1 cellular context compared by ENCODE assay signal in the genomic region with DNA sequence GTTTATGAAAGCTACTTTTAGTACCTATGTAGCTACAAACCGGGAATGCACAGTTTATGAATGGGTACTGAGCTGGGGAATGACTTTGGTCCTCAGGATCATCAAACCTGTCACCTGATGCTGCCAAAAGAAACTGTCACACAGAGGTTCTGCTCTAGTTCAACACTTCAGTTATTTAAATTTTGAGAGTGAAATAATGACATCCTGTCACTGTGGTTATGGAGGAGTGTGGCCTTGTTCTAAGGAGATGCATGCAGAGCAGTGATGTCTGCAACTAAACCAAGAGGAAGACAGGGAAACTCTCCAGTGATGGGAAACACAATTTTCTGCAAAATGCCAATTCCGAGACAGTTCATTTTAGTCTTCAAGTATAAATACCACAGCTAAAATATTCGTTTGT.
A peak's percentile ranks its signal among the peaks of the same experiment; 100 is the strongest.
TF ChIP-seq lines count a peak whose summit lies in the region.

No MANE protein-coding gene starts in this region.

TF ChIP-seq in GM12878, 131 proteins besides CTCF, POLR2A, EP300 and RAD21 (continued from another document):
- TF ChIP-seq SKIL (IDR thresholded peaks at IDR 0.05; ENCODE audit: low read depth, poor library complexity, severe bottlenecking) (no peak), CBX3 (IDR thresholded peaks at IDR 0.05; ENCODE audit: borderline replicate concordance, low read depth) (no peak), BCL11A (IDR thresholded peaks at IDR 0.05; ENCODE audit: low read depth, low read length) (no peak), ZZZ3 (IDR thresholded peaks at IDR 0.05; ENCODE audit: control insufficient read depth, insufficient read length, low read depth) (no peak), RUNX3 (IDR thresholded peaks at IDR 0.05; ENCODE audit: low read length) (peak; percentile 76), NFYA (IDR thresholded peaks at IDR 0.05; ENCODE audit: borderline replicate concordance, low read depth, low read length) (no peak), PKNOX1 (IDR thresholded peaks at IDR 0.05) (peak; percentile 53; the same call in 1 of the 2 replicates), TCF3 (IDR thresholded peaks at IDR 0.05; ENCODE audit: borderline replicate concordance, insufficient read depth, low read depth, low read length) (no peak), EGR1 (IDR thresholded peaks at IDR 0.05; ENCODE audit: borderline replicate concordance in 1 of 2, low read depth in 2 of 2, low read length in 2 of 2) (no peak), NFIC (IDR thresholded peaks at IDR 0.05; ENCODE audit: low read depth, low read length) (no peak), GABPA (IDR thresholded peaks at IDR 0.05; ENCODE audit: low read depth) (no peak), JUND (IDR thresholded peaks at IDR 0.05; ENCODE audit: low read depth, low read length) (no peak), SP1 (IDR thresholded peaks at IDR 0.05; ENCODE audit: low read depth, low read length) (no peak), SIN3A (IDR thresholded peaks at IDR 0.05; ENCODE audit: low read depth, low read length) (no peak), IKZF2 (IDR thresholded peaks at IDR 0.05) (peak in 1 of 2 experiments; percentile 19; a peak in 1 of 4 replicates)
- TF ChIP-seq, protein P1, sequence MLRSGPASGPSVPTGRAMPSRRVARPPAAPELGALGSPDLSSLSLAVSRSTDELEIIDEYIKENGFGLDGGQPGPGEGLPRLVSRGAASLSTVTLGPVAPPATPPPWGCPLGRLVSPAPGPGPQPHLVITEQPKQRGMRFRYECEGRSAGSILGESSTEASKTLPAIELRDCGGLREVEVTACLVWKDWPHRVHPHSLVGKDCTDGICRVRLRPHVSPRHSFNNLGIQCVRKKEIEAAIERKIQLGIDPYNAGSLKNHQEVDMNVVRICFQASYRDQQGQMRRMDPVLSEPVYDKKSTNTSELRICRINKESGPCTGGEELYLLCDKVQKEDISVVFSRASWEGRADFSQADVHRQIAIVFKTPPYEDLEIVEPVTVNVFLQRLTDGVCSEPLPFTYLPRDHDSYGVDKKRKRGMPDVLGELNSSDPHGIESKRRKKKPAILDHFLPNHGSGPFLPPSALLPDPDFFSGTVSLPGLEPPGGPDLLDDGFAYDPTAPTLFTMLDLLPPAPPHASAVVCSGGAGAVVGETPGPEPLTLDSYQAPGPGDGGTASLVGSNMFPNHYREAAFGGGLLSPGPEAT (IDR thresholded peaks at IDR 0.05; ENCODE audit: low read depth): no peak
- TF ChIP-seq, protein P2, sequence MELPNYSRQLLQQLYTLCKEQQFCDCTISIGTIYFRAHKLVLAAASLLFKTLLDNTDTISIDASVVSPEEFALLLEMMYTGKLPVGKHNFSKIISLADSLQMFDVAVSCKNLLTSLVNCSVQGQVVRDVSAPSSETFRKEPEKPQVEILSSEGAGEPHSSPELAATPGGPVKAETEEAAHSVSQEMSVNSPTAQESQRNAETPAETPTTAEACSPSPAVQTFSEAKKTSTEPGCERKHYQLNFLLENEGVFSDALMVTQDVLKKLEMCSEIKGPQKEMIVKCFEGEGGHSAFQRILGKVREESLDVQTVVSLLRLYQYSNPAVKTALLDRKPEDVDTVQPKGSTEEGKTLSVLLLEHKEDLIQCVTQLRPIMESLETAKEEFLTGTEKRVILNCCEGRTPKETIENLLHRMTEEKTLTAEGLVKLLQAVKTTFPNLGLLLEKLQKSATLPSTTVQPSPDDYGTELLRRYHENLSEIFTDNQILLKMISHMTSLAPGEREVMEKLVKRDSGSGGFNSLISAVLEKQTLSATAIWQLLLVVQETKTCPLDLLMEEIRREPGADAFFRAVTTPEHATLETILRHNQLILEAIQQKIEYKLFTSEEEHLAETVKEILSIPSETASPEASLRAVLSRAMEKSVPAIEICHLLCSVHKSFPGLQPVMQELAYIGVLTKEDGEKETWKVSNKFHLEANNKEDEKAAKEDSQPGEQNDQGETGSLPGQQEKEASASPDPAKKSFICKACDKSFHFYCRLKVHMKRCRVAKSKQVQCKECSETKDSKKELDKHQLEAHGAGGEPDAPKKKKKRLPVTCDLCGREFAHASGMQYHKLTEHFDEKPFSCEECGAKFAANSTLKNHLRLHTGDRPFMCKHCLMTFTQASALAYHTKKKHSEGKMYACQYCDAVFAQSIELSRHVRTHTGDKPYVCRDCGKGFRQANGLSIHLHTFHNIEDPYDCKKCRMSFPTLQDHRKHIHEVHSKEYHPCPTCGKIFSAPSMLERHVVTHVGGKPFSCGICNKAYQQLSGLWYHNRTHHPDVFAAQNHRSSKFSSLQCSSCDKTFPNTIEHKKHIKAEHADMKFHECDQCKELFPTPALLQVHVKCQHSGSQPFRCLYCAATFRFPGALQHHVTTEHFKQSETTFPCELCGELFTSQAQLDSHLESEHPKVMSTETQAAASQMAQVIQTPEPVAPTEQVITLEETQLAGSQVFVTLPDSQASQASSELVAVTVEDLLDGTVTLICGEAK (IDR thresholded peaks at IDR 0.05; ENCODE audit: borderline replicate concordance): no peak
TF ChIP-seq in GM12878: peak in this region for 3.
